Comparison of ENCODE assay signal across 1 cellular context in the genomic region with DNA sequence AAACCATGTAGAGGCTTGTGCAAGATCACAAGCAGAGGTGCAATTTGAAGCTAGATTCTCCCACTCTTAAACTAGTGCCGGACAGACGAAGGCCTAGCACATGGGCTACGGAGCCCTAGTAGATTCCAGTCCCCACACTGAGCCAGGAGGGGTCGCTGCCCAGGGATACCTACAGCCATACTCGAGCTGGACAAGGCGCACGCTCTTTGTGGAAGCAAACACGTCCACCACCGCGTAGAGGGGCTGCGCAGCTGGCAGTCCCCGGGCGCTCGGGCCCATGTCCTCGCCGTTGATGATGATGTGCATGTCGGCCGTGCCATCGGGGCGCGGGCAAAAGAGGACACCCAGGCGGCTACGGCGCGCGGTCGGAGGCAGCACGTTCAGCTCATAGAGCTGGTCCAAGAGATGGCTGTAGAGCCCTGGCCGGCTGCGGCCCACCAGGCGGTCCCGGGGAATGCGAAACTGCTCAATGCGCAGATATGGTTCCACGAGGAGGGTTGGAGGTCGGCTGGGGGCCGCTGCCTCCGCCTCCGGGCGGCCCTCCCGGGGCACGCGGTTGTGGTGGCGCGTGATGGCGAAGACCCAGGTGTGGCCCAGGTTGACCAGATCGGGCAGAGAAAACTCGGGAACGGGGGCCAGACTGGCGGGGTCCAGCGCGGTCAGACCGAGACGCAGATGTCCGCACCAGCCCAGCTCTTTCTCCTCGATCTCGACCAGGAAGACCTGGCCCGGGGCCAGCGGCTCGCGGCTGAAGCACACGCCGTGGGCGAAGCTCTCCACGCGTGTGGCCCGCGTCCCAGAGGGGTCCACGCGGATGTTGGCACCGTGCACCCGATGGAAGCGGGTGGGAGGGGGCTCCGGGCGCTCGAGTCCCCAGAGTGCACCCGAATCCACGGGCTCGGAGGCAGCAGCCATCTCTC.
TF ChIP-seq lines count a peak whose summit lies in the region.

No MANE protein-coding gene starts in this region.

TF ChIP-seq in HepG2, 621 proteins besides CTCF, POLR2A, EP300 and RAD21 (continued from another document and continues in another):
- TF ChIP-seq, protein P1, sequence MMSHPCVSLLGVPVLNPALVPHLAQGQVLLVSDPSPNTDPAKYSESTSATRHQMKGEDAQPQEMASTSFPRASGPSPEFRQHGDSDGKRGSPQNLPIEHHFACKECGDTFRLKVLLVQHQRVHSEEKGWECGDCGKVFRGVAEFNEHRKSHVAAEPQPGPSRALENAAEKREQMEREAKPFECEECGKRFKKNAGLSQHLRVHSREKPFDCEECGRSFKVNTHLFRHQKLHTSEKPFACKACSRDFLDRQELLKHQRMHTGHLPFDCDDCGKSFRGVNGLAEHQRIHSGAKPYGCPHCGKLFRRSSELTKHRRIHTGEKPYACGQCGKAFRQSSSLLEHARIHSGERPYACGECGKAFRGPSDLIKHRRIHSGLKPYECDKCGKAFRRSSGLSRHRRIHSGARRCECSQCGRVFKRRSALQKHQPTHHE (CRISPR knock-in tag; IDR thresholded peaks at IDR 0.05; ENCODE audit: borderline replicate concordance): peak; percentile 82; the same call in 1 of the 2 replicates
- TF ChIP-seq ZNF510 (CRISPR knock-in tag; IDR thresholded peaks at IDR 0.05; ENCODE audit: low read depth): no peak
- TF ChIP-seq ZSCAN31 (CRISPR knock-in tag; IDR thresholded peaks at IDR 0.05; ENCODE audit: low read depth): no peak; the same call in 1 of the 2 replicates
- no peak for TF ChIP-seq ARNTL (CRISPR knock-in tag; IDR thresholded peaks at IDR 0.05)
- TF ChIP-seq GATA4 (IDR thresholded peaks at IDR 0.05; ENCODE audit: borderline replicate concordance, low read depth): 0 out of 2 replicates have a peak, but pooled peaks have one; percentile 55
- no peak; the same call in 1 of the 2 replicates for TF ChIP-seq ZNF646 (CRISPR knock-in tag; IDR thresholded peaks at IDR 0.05)
- TF ChIP-seq TFE3 (CRISPR knock-in tag; IDR thresholded peaks at IDR 0.05): peak; percentile 77
- TF ChIP-seq, protein P2, sequence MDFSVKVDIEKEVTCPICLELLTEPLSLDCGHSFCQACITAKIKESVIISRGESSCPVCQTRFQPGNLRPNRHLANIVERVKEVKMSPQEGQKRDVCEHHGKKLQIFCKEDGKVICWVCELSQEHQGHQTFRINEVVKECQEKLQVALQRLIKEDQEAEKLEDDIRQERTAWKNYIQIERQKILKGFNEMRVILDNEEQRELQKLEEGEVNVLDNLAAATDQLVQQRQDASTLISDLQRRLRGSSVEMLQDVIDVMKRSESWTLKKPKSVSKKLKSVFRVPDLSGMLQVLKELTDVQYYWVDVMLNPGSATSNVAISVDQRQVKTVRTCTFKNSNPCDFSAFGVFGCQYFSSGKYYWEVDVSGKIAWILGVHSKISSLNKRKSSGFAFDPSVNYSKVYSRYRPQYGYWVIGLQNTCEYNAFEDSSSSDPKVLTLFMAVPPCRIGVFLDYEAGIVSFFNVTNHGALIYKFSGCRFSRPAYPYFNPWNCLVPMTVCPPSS (IDR thresholded peaks at IDR 0.05): no peak
- TF ChIP-seq SNRNP70 (IDR thresholded peaks at IDR 0.05; ENCODE audit: low read depth, low read length): no peak
- TF ChIP-seq ZNF251 (CRISPR knock-in tag; IDR thresholded peaks at IDR 0.05): peak; percentile 6; the same call in 1 of the 2 replicates
- no peak; the same call in none of the 2 replicates for TF ChIP-seq GMEB1 (CRISPR knock-in tag; IDR thresholded peaks at IDR 0.05; ENCODE audit: borderline replicate concordance)
- TF ChIP-seq ZNF224 (CRISPR knock-in tag; IDR thresholded peaks at IDR 0.05): peak; percentile 7; the same call in 1 of the 2 replicates
- TF ChIP-seq ZNF839 (CRISPR knock-in tag; IDR thresholded peaks at IDR 0.05; ENCODE audit: borderline replicate concordance): peak; percentile 22; the same call in 1 of the 2 replicates
- TF ChIP-seq ATF4 (CRISPR knock-in tag; IDR thresholded peaks at IDR 0.05): no peak
- no peak for TF ChIP-seq PTBP1 (IDR thresholded peaks at IDR 0.05; ENCODE audit: low read depth, low read length, poor library complexity, severe bottlenecking)
- TF ChIP-seq DNMT3B (CRISPR knock-in tag; conservative IDR thresholded peaks at IDR 0.05): peak; percentile 46
- peak; percentile 65; the same call in 1 of the 2 replicates for TF ChIP-seq ZFYVE20 (CRISPR knock-in tag; IDR thresholded peaks at IDR 0.05; ENCODE audit: borderline replicate concordance, low read depth)
- peak; percentile 55 for TF ChIP-seq ZNF263 (CRISPR knock-in tag; IDR thresholded peaks at IDR 0.05)
- no peak for TF ChIP-seq PRMT3 (CRISPR knock-in tag; IDR thresholded peaks at IDR 0.05; ENCODE audit: borderline replicate concordance, low read depth)
- peak; percentile 77 for TF ChIP-seq NCOA2 (CRISPR knock-in tag; IDR thresholded peaks at IDR 0.05)
- TF ChIP-seq HMGA1 (CRISPR knock-in tag; conservative IDR thresholded peaks at IDR 0.05): no peak
- peak; percentile 87; the same call in 1 of the 2 replicates for TF ChIP-seq ZNF276 (CRISPR knock-in tag; IDR thresholded peaks at IDR 0.05; ENCODE audit: low read depth)
- 0 out of 2 replicates have a peak, but pooled peaks have one; percentile 77 for TF ChIP-seq FLYWCH1 (CRISPR knock-in tag; IDR thresholded peaks at IDR 0.05)
- TF ChIP-seq, protein P3, sequence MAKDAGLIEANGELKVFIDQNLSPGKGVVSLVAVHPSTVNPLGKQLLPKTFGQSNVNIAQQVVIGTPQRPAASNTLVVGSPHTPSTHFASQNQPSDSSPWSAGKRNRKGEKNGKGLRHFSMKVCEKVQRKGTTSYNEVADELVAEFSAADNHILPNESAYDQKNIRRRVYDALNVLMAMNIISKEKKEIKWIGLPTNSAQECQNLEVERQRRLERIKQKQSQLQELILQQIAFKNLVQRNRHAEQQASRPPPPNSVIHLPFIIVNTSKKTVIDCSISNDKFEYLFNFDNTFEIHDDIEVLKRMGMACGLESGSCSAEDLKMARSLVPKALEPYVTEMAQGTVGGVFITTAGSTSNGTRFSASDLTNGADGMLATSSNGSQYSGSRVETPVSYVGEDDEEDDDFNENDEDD (CRISPR knock-in tag; IDR thresholded peaks at IDR 0.05; ENCODE audit: borderline replicate concordance): peak; percentile 90
- peak; percentile 86; the same call in 1 of the 2 replicates for TF ChIP-seq TOE1 (CRISPR knock-in tag; IDR thresholded peaks at IDR 0.05)
- TF ChIP-seq, protein P4, sequence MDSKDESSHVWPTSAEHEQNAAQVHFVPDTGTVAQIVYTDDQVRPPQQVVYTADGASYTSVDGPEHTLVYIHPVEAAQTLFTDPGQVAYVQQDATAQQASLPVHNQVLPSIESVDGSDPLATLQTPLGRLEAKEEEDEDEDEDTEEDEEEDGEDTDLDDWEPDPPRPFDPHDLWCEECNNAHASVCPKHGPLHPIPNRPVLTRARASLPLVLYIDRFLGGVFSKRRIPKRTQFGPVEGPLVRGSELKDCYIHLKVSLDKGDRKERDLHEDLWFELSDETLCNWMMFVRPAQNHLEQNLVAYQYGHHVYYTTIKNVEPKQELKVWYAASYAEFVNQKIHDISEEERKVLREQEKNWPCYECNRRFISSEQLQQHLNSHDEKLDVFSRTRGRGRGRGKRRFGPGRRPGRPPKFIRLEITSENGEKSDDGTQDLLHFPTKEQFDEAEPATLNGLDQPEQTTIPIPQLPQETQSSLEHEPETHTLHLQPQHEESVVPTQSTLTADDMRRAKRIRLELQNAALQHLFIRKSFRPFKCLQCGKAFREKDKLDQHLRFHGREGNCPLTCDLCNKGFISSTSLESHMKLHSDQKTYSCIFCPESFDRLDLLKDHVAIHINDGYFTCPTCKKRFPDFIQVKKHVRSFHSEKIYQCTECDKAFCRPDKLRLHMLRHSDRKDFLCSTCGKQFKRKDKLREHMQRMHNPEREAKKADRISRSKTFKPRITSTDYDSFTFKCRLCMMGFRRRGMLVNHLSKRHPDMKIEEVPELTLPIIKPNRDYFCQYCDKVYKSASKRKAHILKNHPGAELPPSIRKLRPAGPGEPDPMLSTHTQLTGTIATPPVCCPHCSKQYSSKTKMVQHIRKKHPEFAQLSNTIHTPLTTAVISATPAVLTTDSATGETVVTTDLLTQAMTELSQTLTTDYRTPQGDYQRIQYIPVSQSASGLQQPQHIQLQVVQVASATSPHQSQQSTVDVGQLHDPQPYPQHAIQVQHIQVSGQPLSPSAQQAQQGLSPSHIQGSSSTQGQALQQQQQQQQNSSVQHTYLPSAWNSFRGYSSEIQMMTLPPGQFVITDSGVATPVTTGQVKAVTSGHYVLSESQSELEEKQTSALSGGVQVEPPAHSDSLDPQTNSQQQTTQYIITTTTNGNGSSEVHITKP (CRISPR knock-in tag; IDR thresholded peaks at IDR 0.05; ENCODE audit: low read depth): peak; percentile 82; the same call in 1 of the 2 replicates
- peak; percentile 55; the same call in 1 of the 2 replicates for TF ChIP-seq ZNF616 (CRISPR knock-in tag; IDR thresholded peaks at IDR 0.05; ENCODE audit: low read depth)
